8 cellular contexts compared by ENCODE assay signal in the genomic region with DNA sequence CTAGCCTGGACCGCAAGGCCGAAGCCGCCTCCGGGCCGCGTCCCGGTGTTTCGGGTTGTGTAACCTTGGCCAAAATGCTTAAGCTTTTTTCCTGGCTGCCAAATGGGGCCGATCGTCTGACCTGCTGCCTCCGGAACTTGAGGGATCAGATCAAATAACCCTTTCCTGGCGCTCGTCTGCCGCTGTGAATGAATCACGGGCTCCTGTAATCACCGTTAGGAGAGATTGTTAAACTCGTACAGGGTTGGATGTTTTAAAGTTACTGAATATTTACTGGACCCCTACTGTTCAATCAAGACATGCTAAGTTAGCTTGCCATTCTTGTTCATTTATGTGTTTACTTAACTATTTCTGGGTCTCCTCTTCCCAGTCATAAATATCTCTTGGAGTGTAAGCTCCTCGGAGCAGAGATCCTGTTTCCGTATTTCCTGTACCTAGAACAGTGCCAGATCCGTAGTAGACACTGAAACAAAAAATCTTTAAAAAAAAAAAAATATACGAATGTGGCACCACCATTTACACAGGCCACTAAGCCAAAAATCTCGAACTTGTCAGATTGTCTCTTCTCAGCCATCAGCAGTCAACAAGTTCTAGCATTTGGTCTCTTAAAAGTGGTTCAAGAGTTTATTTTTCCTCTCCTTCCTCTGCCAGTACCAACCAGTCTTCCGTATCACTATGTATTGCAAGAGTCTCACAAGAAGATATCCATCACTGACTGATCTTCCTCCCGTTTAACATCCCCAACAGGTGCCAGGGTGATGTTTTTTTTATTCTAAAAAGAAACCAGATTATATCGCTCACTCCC. TPM values are rescaled to one million over a fixed set of nuclear protein-coding genes. Genes with fewer than 3 reads are reported as not detected.
A peak's percentile ranks its signal among the peaks of the same experiment; 100 is the strongest.
DNase-seq lines count a peak whose midpoint lies in the region; ATAC-seq, FAIRE-seq and TF ChIP-seq lines count a peak whose summit lies in the region.

No MANE protein-coding gene starts in this region.

- BruUV-seq in HepG2 (replicated peaks; lab: Mats Ljungman, UMichigan): TSS peak; percentile 85

- peak in 1 of 2 experiments; percentile 62; a peak in 2 of 4 replicates for TF ChIP-seq POLR2A in HepG2 (IDR thresholded peaks at IDR 0.05; ENCODE audit: insufficient read depth in 1 of 2, low read depth in 2 of 2, low read length in 2 of 2)

- H2AFZ ChIP-seq in HepG2 (ENCODE audit: low read length): peak overlapping the region; percentile 79

- DNase-seq in G401 (ENCODE audit: low spot score) (peak; percentile 73), HL-60 (ENCODE audit: low read depth in 1 of 2, low spot score in 1 of 2) (peak in 1 of 2 experiments; percentile 42), RWPE1 (ENCODE audit: low spot score) (peak; percentile 69), colonic mucosa (peak; percentile 47), HepG2 (ENCODE audit: low spot score) (peak; percentile 75)
- peak in 5 of 6 experiments; percentile 51 to 84 (median 58) for DNase-seq in stimulated activated naive CD4-positive, alpha-beta T cell (lab: John Stamatoyannopoulos, UW)

- peak overlapping the region; percentile 90 for H3K27ac ChIP-seq in HL-60 (replicated peaks)
- H3K27ac ChIP-seq in RWPE1: peak overlapping the region; percentile 95
- peak overlapping the region; percentile 97 for H3K27ac ChIP-seq in colonic mucosa
- H3K27ac ChIP-seq in HepG2 (ENCODE audit: extremely low read length, insufficient read depth, low read length): peak overlapping the region; percentile 99

- WGBS in HepG2 (ENCODE audit: low lambda C conversion rate): 1% methylated on average over 25 of the region's 25 CpGs

- H3K4me3 ChIP-seq in HL-60 (replicated peaks; ENCODE audit: insufficient read depth, low read length) (peak overlapping the region; percentile 38), colonic mucosa (peak overlapping the region; percentile 90), HepG2 (replicated peaks in 1 of 3; ENCODE audit: insufficient read depth in 1 of 3, low read depth in 2 of 3, low read length in 3 of 3) (peak overlapping the region; percentile 97)

- H3K79me2 ChIP-seq in HepG2 (ENCODE audit: insufficient read depth, low read length): peaks cover 39% of the 10 kb centered on the region

- peak overlapping the region; percentile 90 for H3K4me2 ChIP-seq in HepG2 (ENCODE audit: low read depth, low read length)

- FAIRE-seq in HepG2 (lab: Jason Lieb, UNC): no peak

- ATAC-seq in HepG2 (peak; percentile 52), HG02852 (IDR thresholded peaks at IDR 0.05; ENCODE audit: unreplicated experiment) (no peak), GM19467 (IDR thresholded peaks at IDR 0.05; ENCODE audit: unreplicated experiment) (no peak)

- in situ Hi-C loops in G401 (cut with HindIII; ENCODE audit: low sequenced_read_pairs) (no loop called here), HepG2 (cut with HindIII; ENCODE audit: extremely low pct_ligation_motif_present, low pct_unique_long_range_greater_than_20kb) (no loop called here)

- POLR2A ChIA-PET in RWPE1 (lab: Yijun Ruan, JAX; ENCODE audit: low non-redundant PET): interaction anchor here (0.6 to 0.7 kb wide), 3 partner anchors 13 to 171 kb away, joined by 3 to 4 read pairs (median 4); no protein-coding TSS in a partner anchor
- POLR2A ChIA-PET in HepG2 (lab: Yijun Ruan, JAX): interaction anchor here (1.1 to 2.2 kb wide), 3 partner anchors 9 to 89 kb away, joined by 3 to 12 read pairs (median 4); no protein-coding TSS in a partner anchor

- H3K36me3 ChIP-seq in colonic mucosa: no peaks in the 10 kb centered on the region
- H3K36me3 ChIP-seq in HepG2 (replicated peaks in 1 of 2; ENCODE audit: control insufficient read depth in 1 of 2, insufficient read depth in 2 of 2, low read length in 2 of 2): no peaks in the 10 kb centered on the region; a peak in 1 of 5 replicates

- H3K27me3 ChIP-seq in HL-60 (ENCODE audit: insufficient read depth, poor library complexity, severe bottlenecking) (no peaks in the 10 kb centered on the region), colonic mucosa (no peaks in the 10 kb centered on the region), HepG2 (ENCODE audit: control insufficient read depth in 1 of 2, insufficient read depth in 2 of 2, low read length in 2 of 2) (no peaks in the 10 kb centered on the region; a peak in 1 of 5 replicates)

- TF ChIP-seq RAD21 in HepG2 (CRISPR knock-in tag; IDR thresholded peaks at IDR 0.05): no peak; the same call in 1 of the 2 replicates

- TF ChIP-seq CTCF in HL-60 (IDR thresholded peaks at IDR 0.05; ENCODE audit: insufficient read depth, low read length): no peak
- no peak for TF ChIP-seq CTCF in RWPE1 (conservative IDR thresholded peaks at IDR 0.05; ENCODE audit: low read depth)
- TF ChIP-seq CTCF in colonic mucosa (IDR thresholded peaks at IDR 0.05): no peak
- no peak for TF ChIP-seq CTCF in HepG2 (CRISPR knock-in tag; IDR thresholded peaks at IDR 0.05)

- intact Hi-C loops in colonic mucosa (cut with DNase I): no loop called here
- intact Hi-C loops in HepG2 (cut with micrococcal nuclease; ENCODE audit: unreplicated experiment): loop anchor here (2.0 kb wide), 1 partner anchor 25 kb away; no protein-coding TSS in a partner anchor

- peaks cover 30% of the 10 kb centered on the region for H4K20me1 ChIP-seq in HepG2 (ENCODE audit: insufficient read depth, low read length)

- H3K4me1 ChIP-seq in colonic mucosa: peaks cover 4% of the 10 kb centered on the region
- peaks cover 40% of the 10 kb centered on the region for H3K4me1 ChIP-seq in HepG2 (ENCODE audit: insufficient read depth, low read length)

- H3K9ac ChIP-seq in colonic mucosa (ENCODE audit: low read depth in 2 of 2, low read length in 2 of 2): peak overlapping the region; percentile 94 to 99
- peak overlapping the region; percentile 99 for H3K9ac ChIP-seq in HepG2 (ENCODE audit: insufficient read depth, low read depth, low read length)

- H3K9me3 ChIP-seq in colonic mucosa (no peaks in the 10 kb centered on the region), HepG2 (ENCODE audit: low read length) (no peaks in the 10 kb centered on the region)

- CTCF ChIA-PET in RWPE1 (lab: Yijun Ruan, JAX): no interaction called here
- CTCF ChIA-PET in HepG2 (lab: Yijun Ruan, JAX; ENCODE audit: low intra/inter-chr PET ratio, low total read pairs): no interaction called here

- TF ChIP-seq EP300 in HepG2 (IDR thresholded peaks at IDR 0.05; ENCODE audit: low read depth in 2 of 2, low read length in 2 of 2) (no peak), HepG2 (CRISPR knock-in tag; IDR thresholded peaks at IDR 0.05; ENCODE audit: borderline replicate concordance) (no peak)

TF ChIP-seq in HepG2, 621 proteins besides CTCF, POLR2A, EP300 and RAD21 (continues in another document):
- no peak; the same call in 1 of the 2 replicates for TF ChIP-seq HDAC1 (CRISPR knock-in tag; IDR thresholded peaks at IDR 0.05)
- no peak for TF ChIP-seq SPEN (CRISPR knock-in tag; IDR thresholded peaks at IDR 0.05; ENCODE audit: low read depth)
- peak; percentile 27; the same call in 1 of the 2 replicates for TF ChIP-seq CEBPB (IDR thresholded peaks at IDR 0.05; ENCODE audit: borderline replicate concordance, low read depth, low read length)
- TF ChIP-seq FOXA1 (IDR thresholded peaks at IDR 0.05): no peak
- TF ChIP-seq FOXA1 (CRISPR knock-in tag; IDR thresholded peaks at IDR 0.05): no peak
- TF ChIP-seq, protein P1, sequence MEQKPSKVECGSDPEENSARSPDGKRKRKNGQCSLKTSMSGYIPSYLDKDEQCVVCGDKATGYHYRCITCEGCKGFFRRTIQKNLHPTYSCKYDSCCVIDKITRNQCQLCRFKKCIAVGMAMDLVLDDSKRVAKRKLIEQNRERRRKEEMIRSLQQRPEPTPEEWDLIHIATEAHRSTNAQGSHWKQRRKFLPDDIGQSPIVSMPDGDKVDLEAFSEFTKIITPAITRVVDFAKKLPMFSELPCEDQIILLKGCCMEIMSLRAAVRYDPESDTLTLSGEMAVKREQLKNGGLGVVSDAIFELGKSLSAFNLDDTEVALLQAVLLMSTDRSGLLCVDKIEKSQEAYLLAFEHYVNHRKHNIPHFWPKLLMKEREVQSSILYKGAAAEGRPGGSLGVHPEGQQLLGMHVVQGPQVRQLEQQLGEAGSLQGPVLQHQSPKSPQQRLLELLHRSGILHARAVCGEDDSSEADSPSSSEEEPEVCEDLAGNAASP (CRISPR knock-in tag; IDR thresholded peaks at IDR 0.05; ENCODE audit: borderline replicate concordance): no peak
- no peak; the same call in 1 of the 2 replicates for TF ChIP-seq MYC (CRISPR knock-in tag; IDR thresholded peaks at IDR 0.05; ENCODE audit: borderline replicate concordance)
- TF ChIP-seq KDM5B (CRISPR knock-in tag; IDR thresholded peaks at IDR 0.05; ENCODE audit: borderline replicate concordance): no peak
- 0 out of 2 replicates have a peak, but pooled peaks have one; percentile 10 for TF ChIP-seq ZNF672 (CRISPR knock-in tag; IDR thresholded peaks at IDR 0.05)
- TF ChIP-seq CEBPG (CRISPR knock-in tag; IDR thresholded peaks at IDR 0.05): 0 out of 2 replicates have a peak, but pooled peaks have one; percentile 22

RNA-seq across cellular contexts. Expression of a gene that starts 0.6 kb away (rescaled TPM):
- 39.3 and 64.1 TPM in 2 replicates for total RNA-seq in G401 (2014; rRNA removed; shearing (Covaris generic))
- total RNA-seq in colonic mucosa (100 to 1,000 TPM; 285 to 392 TPM), HepG2 (2016; rRNA removed; fragmentation: Illumina TruSeq; extraction: Trizol) (86.8 and 120 TPM in 2 replicates)
- total RNA-seq in HepG2 (2016; cell fraction: cytosol; rRNA removed; fragmentation: Illumina TruSeq; extraction: Trizol; ENCODE audit: low read depth): 31.8 and 36.9 TPM in 2 replicates
- total RNA-seq in HepG2 (2016; cell fraction: insoluble cytoplasmic fraction; rRNA removed; fragmentation: Illumina TruSeq; extraction: Trizol): 86.8 and 122 TPM in 2 replicates
- 49.6 and 60.6 TPM in 2 replicates for total RNA-seq in HepG2 (2016; cell fraction: membrane; rRNA removed; fragmentation: Illumina TruSeq; extraction: Trizol)
- 124 and 152 TPM in 2 replicates for total RNA-seq in HepG2 (2016; cell fraction: nucleus; rRNA removed; fragmentation: Illumina TruSeq; extraction: Trizol)
- 38.4 and 43.8 TPM in 2 replicates for polyA plus RNA-seq in HepG2 (2011; rRNA removed)
- polyA plus RNA-seq in HepG2 (2011; cell fraction: cytosol; rRNA removed): 44.8 and 98.9 TPM in 2 replicates
- polyA plus RNA-seq in HepG2 (2011; cell fraction: nucleus; rRNA removed): 34.3 and 45.7 TPM in 2 replicates
- 81.7 and 88.4 TPM in 2 replicates for polyA plus RNA-seq in HepG2 (2012)
- 8.5 and 10.4 TPM in 2 replicates for polyA plus RNA-seq in HepG2 (2016; cell fraction: cytosol; fragmentation: Illumina TruSeq; extraction: Trizol; ENCODE audit: low read depth)
- 64.6 and 77.0 TPM in 2 replicates for polyA plus RNA-seq in HepG2 (2016; cell fraction: insoluble cytoplasmic fraction; fragmentation: Illumina TruSeq; extraction: Trizol; ENCODE audit: low read depth)
- polyA plus RNA-seq in HepG2 (2016; cell fraction: membrane; fragmentation: Illumina TruSeq; extraction: Trizol; ENCODE audit: low read depth): 21.8 and 23.0 TPM in 2 replicates
- polyA plus RNA-seq in HepG2 (2016; cell fraction: nucleus; fragmentation: Illumina TruSeq; extraction: Trizol; ENCODE audit: insufficient read depth, low read depth): 107 and 112 TPM in 2 replicates
- 36.3 and 40.6 TPM in 2 replicates for polyA minus RNA-seq in HepG2 (2011; rRNA and poly(A)+ RNA removed; ENCODE audit: low replicate concordance)
- polyA minus RNA-seq in HepG2 (2011; cell fraction: cytosol; rRNA and poly(A)+ RNA removed): 55.8 and 62.3 TPM in 2 replicates
- 121 and 136 TPM in 2 replicates for polyA minus RNA-seq in HepG2 (2011; cell fraction: nucleus; rRNA and poly(A)+ RNA removed)

Comparison
In these comparisons a context has a peak if more than half of its experiments do, and no peak if none do; other contexts are left out.
1. H3K4me3 ChIP-seq: peak in every context shown above with its lines; median percentile 97 in HepG2; 90 in colonic mucosa; 38 in HL-60.